Comparison of ENCODE assay signal across 22 cellular contexts in the genomic region with DNA sequence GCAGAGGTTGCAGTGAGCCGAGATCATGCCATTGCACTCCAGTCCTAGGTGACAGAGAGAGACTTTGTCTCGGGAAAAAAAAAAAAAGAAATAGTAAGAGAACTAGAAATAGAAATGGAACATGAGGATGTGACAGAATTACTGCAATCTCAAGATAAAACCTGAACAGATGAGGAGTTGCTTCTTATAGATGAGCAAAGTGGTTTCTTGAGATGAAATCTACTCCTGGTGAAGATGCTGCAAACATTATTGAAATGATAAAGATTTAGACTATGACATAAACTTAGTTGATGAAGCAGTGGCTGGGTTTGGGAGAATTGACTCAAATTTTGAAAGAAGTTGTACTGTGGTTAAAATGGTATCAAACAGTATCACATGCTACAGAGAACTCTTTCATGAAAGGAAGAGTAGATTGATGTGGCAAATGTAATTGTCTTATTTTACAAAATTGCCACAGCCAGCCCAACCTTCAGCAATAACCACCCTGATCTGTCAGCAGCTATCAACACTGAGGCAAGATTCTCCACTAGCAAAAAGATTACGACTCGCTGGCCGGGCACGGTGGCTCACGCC. TPM values are rescaled to one million over a fixed set of nuclear protein-coding genes. Genes with fewer than 3 reads are reported as not detected.
"Had no signal": no experiment of that assay in that cellular context is flagged by ENCODE, and none has a peak within 500 bp of the region (broad histone marks: within the 10 kb centered on the region; RNA-seq: fewer than 3 reads in every experiment).

No MANE protein-coding gene starts in this region.

- DNase-seq: anterior cingulate cortex; caudate nucleus; foreskin keratinocyte; hippocampal formation; left cardiac atrium; mesenchymal stem cell; mucosa of descending colon; naive B cell; pancreas; right lobe of liver; small intestine; stimulated activated CD4-positive, alpha-beta T cell treated with anti-CD3 and anti-CD28 coated beads, Interleukin-15, amount 100 ng/mL, for 24 hours; stimulated activated CD4-positive, alpha-beta T cell treated with anti-CD3 and anti-CD28 coated beads, Interleukin-2, amount 100 ng/mL, for 48 hours; SW 1271 had no signal

- H3K9me3 Mint-ChIP-seq: brain, naive B cell had no signal

- H3K4me1 Mint-ChIP-seq: brain, naive B cell had no signal

- H3K27me3 Mint-ChIP-seq: brain, naive B cell had no signal

- H3K4me3 Mint-ChIP-seq: brain, naive B cell had no signal

- ATAC-seq: foreskin keratinocyte, left cardiac atrium, mucosa of descending colon, pancreas, right lobe of liver had no signal

RNA-seq across cellular contexts. Expression of gene DEFB131B, which starts 36.5 kb away (rescaled TPM):
- total RNA-seq: dermis microvascular lymphatic vessel endothelial cell; fibroblast of lung; foreskin keratinocyte; left cardiac atrium; lower leg skin; mucosa of descending colon; pancreas; pulmonary artery endothelial cell; right lobe of liver; SJSA1; T-helper 2 cell treated with Interferon-gamma antibody and Interleukin-4, amounts not matched to agents 100 ng/mL and 5 ng/mL, for 36 hours; ureter had no signal
